ENCODE assay signal across 10 cellular contexts in genomic region chr2:142974288-142975024, GRCh38.
DNase-seq lines count a peak whose midpoint lies in the region; ATAC-seq and TF ChIP-seq lines count a peak whose summit lies in the region.
"Had no signal": no experiment of that assay in that cellular context is flagged by ENCODE, and none has a peak within 500 bp of the region (broad histone marks: within the 10 kb centered on the region; RNA-seq: fewer than 3 reads in every experiment).

No MANE protein-coding gene starts in this region.

- no peaks in the 10 kb centered on the region for H3K4me1 Mint-ChIP-seq in activated T-cell treated with anti-CD3 and anti-CD28 coated beads, Interleukin-2, amount 50 U/mL, for 4 hours (ENCODE audit: low read depth)

- no peaks in the 10 kb centered on the region for H3K9me3 ChIP-seq in mucosa of descending colon

- ATAC-seq in GM18867 (IDR thresholded peaks at IDR 0.05; ENCODE audit: unreplicated experiment) (peak; percentile 45), HG03378 (IDR thresholded peaks at IDR 0.05; ENCODE audit: unreplicated experiment) (peak; percentile 62), mucosa of descending colon (peak; percentile 66), GM18505 (IDR thresholded peaks at IDR 0.05; ENCODE audit: unreplicated experiment) (no peak)
- no peak for ATAC-seq in activated T-cell treated with anti-CD3 and anti-CD28 coated beads, Interleukin-2, amount 50 U/mL, for 4 hours

- H3K27ac ChIP-seq in brain microvascular endothelial cell: peak overlapping the region; percentile 67
- H3K27ac ChIP-seq: KMS-11 had no signal

- no peaks in the 10 kb centered on the region for H3K27me3 Mint-ChIP-seq in activated T-cell treated with anti-CD3 and anti-CD28 coated beads, Interleukin-2, amount 50 U/mL, for 4 hours (ENCODE audit: low read depth)

- H3K36me3 ChIP-seq in brain microvascular endothelial cell (replicated peaks): no peaks in the 10 kb centered on the region
- no peaks in the 10 kb centered on the region for H3K36me3 ChIP-seq in mucosa of descending colon (ENCODE audit: low read depth)

- DNase-seq in brain microvascular endothelial cell: peak; percentile 35
- no peak for DNase-seq in mucosa of descending colon
- no peak for DNase-seq in SK-N-DZ (ENCODE audit: low spot score)
- no peak for DNase-seq in activated T-cell treated with anti-CD3 and anti-CD28 coated beads, Interleukin-2, amount 50 U/mL, for 4 hours
- no peak for DNase-seq in NCI-H146 (lab: John Stamatoyannopoulos, UW)
- DNase-seq: activated CD4-positive, alpha-beta T cell treated with anti-CD3 and anti-CD28 coated beads for 1 hour had no signal

- TF ChIP-seq CTCF in brain microvascular endothelial cell (IDR thresholded peaks at IDR 0.05; ENCODE audit: low read depth, low read length, missing control alignments) (no peak), mucosa of descending colon (IDR thresholded peaks at IDR 0.05) (no peak)

- no peaks in the 10 kb centered on the region for H3K4me1 ChIP-seq in mucosa of descending colon (ENCODE audit: low read depth)

- no peaks in the 10 kb centered on the region for H3K27me3 ChIP-seq in brain microvascular endothelial cell (replicated peaks)

- H3K4me3 ChIP-seq in brain microvascular endothelial cell (ENCODE audit: low read depth, low read length) (no peak overlapping the region), mucosa of descending colon (no peak overlapping the region)

- no peaks in the 10 kb centered on the region for H3K36me3 Mint-ChIP-seq in activated T-cell treated with anti-CD3 and anti-CD28 coated beads, Interleukin-2, amount 50 U/mL, for 4 hours (ENCODE audit: insufficient read depth)

- intact Hi-C loops in mucosa of descending colon (cut with DNase I, micrococcal nuclease): no loop called here

- no peak overlapping the region for H3K4me3 Mint-ChIP-seq in activated T-cell treated with anti-CD3 and anti-CD28 coated beads, Interleukin-2, amount 50 U/mL, for 4 hours

- in situ Hi-C loops in brain microvascular endothelial cell (cut with HindIII; ENCODE audit: low pct_ligation_motif_present, low sequenced_read_pairs): loop anchor here (25.0 kb wide), 1 partner anchor 287 kb away; no protein-coding TSS in a partner anchor

- H3K9me3 Mint-ChIP-seq in activated T-cell treated with anti-CD3 and anti-CD28 coated beads, Interleukin-2, amount 50 U/mL, for 4 hours: no peaks in the 10 kb centered on the region

- no peak for TF ChIP-seq POLR2A in GM18505 (IDR thresholded peaks at IDR 0.05; ENCODE audit: borderline replicate concordance, extremely low read depth, insufficient read depth, insufficient read length)

Comparison
In these comparisons a context has a peak if more than half of its experiments do, and no peak if none do; other contexts are left out.
1. ATAC-seq: peak in GM18867 (single experiment), HG03378 (single experiment) and mucosa of descending colon (single experiment); none in activated T-cell treated with anti-CD3 and anti-CD28 coated beads, Interleukin-2, amount 50 U/mL, for 4 hours (0 of 2) and GM18505 (single experiment).